15 cellular contexts compared by ENCODE assay signal in the genomic region with DNA sequence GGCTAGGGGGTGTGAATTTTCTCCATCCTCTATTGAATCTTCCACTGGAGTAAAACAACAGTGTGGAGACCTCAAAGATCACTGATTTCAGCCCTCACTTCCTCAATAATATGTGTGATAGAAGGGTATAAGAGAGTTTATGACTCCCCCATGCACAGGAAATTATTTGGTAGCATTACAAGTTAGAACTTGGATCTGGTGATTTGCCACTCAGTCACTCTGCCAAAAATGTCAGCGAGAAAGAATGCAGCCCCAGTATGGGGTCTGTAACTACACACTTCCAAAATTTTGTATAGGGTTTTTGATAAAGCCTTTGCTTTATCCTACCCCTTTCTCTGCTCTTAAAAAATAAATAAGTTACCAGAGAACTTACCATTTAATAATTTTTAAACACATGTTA.
"Had no signal": no experiment of that assay in that cellular context is flagged by ENCODE, and none has a peak within 500 bp of the region (broad histone marks: within the 10 kb centered on the region; RNA-seq: fewer than 3 reads in every experiment).

No MANE protein-coding gene starts in this region.

- H3K36me3 ChIP-seq: cardiac muscle cell, colonic mucosa, stomach, thoracic aorta had no signal

- ATAC-seq: activated naive CD4-positive, alpha-beta T cell treated with anti-CD3 and anti-CD28 coated beads, Interleukin-2, amount 50 U/mL, for 72 hours; activated T-cell treated with anti-CD3 and anti-CD28 coated beads, Interleukin-2, amount 50 U/mL, for 4 hours; T-helper 17 cell had no signal

- H3K4me1 ChIP-seq: colonic mucosa had no signal

- H3K9me3 ChIP-seq: colonic mucosa, stomach, thoracic aorta had no signal

- H3K27ac ChIP-seq: cardiac muscle cell, colonic mucosa, stomach, thoracic aorta had no signal

- H3K27me3 ChIP-seq: cardiac muscle cell, colonic mucosa had no signal

- H3K4me3 ChIP-seq: cardiac muscle cell, colonic mucosa, stomach, thoracic aorta had no signal

- DNase-seq: activated CD4-positive, alpha-beta T cell treated with anti-CD3 and anti-CD28 coated beads, Interleukin-2, amount 50 U/mL, for 48 hours; activated CD4-positive, CD25-positive, alpha-beta regulatory T cell treated with anti-CD3 and anti-CD28 coated beads, Interleukin-2, amount 50 U/mL, for 72 hours; activated effector memory CD4-positive, alpha-beta T cell treated with anti-CD3 and anti-CD28 coated beads, Interleukin-2, amount 50 U/mL, for 16 hours; activated T-cell treated with anti-CD3 and anti-CD28 coated beads, Interleukin-2, amount 50 U/mL, for 4 hours; amniotic stem cell; colonic mucosa; effector CD4-positive, alpha-beta T cell; immature natural killer cell; stimulated activated CD4-positive, alpha-beta T cell treated with anti-CD3 and anti-CD28 coated beads, Interleukin-15, amount 100 ng/mL, for 24 hours; stimulated activated CD4-positive, alpha-beta T cell treated with anti-CD3 and anti-CD28 coated beads, Interleukin-4, amount 100 ng/mL, for 4 hours; stomach; T-helper 17 cell had no signal
